Comparison of ENCODE assay signal across 13 cellular contexts in genomic region chr12:104680506-104680905, GRCh38.
DNase-seq lines count a peak whose midpoint lies in the region; ATAC-seq and TF ChIP-seq lines count a peak whose summit lies in the region.
"Had no signal": no experiment of that assay in that cellular context is flagged by ENCODE, and none has a peak within 500 bp of the region (broad histone marks: within the 10 kb centered on the region; RNA-seq: fewer than 3 reads in every experiment).

No MANE protein-coding gene starts in this region.

- H3K27ac Mint-ChIP-seq in CD8-positive, alpha-beta memory T cell: peak overlapping the region in 7 of 8 donors; percentile 25 to 80 (median 52)
- H3K27ac Mint-ChIP-seq in activated B cell treated with CpG ODN at 0.5 μM for 24 hours: peak overlapping the region; percentile 70
- H3K27ac Mint-ChIP-seq in memory B cell: peak overlapping the region; percentile 18

- H3K4me1 ChIP-seq in BLaER1 treated with 17β-estradiol and CSF1 and Interleukin-3, amounts not matched to agents 10 nM and 100 nM: peaks cover 83 to 100% (median 99%) of the 10 kb centered on the region in 10 experiments
- peaks cover 51% of the 10 kb centered on the region for H3K4me1 ChIP-seq in CD8-positive, alpha-beta memory T cell (ENCODE audit: insufficient read depth, low read length)
- H3K4me1 ChIP-seq: SJSA1 had no signal

- CTCF ChIA-PET in CD8-positive, alpha-beta memory T cell (lab: Charles Lee): no interaction called here
- CTCF ChIA-PET in activated B cell treated with CpG ODN at 0.5 μM for 24 hours (lab: Charles Lee): interaction anchor here (1.0 to 2.6 kb wide), 3 partner anchors 14 to 372 kb away, joined by 3 to 15 read pairs (median 3); no protein-coding TSS in a partner anchor

- no peaks in the 10 kb centered on the region for H3K27me3 Mint-ChIP-seq in CD8-positive, alpha-beta memory T cell
- no peaks in the 10 kb centered on the region for H3K27me3 Mint-ChIP-seq in activated B cell treated with CpG ODN at 0.5 μM for 24 hours
- H3K27me3 Mint-ChIP-seq in memory B cell: no peaks in the 10 kb centered on the region

- H4K20me1 ChIP-seq in BLaER1 treated with 17β-estradiol and CSF1 and Interleukin-3, amounts not matched to agents 10 nM and 100 nM: peaks cover 0 to 65% (median 0%) of the 10 kb centered on the region in 11 experiments; a peak in 6 of 22 replicates

- DNase-seq in CD8-positive, alpha-beta memory T cell: no peak
- DNase-seq in activated B cell treated with CpG ODN at 0.5 μM for 24 hours: no peak
- DNase-seq in memory B cell (ENCODE audit: low spot score in 2 of 2): no peak
- DNase-seq in NCI-H748 (lab: John Stamatoyannopoulos, UW; ENCODE audit: unreplicated experiment): no peak
- no peak for DNase-seq in activated CD4-positive, CD25-positive, alpha-beta regulatory T cell (lab: John Stamatoyannopoulos, UW)
- DNase-seq in amniotic stem cell (lab: John Stamatoyannopoulos, UW): no peak
- DNase-seq: H9, islet precursor cell, NCI-H1417 treated with DMSO at 0.1 percent for 48 hours had no signal

- peaks cover 0 to 3% (median 0%) of the 10 kb centered on the region in 3 donors for H3K36me3 Mint-ChIP-seq in CD8-positive, alpha-beta memory T cell
- H3K36me3 Mint-ChIP-seq in activated B cell treated with CpG ODN at 0.5 μM for 24 hours (ENCODE audit: low read depth): peaks cover 3% of the 10 kb centered on the region
- peaks cover 5% of the 10 kb centered on the region for H3K36me3 Mint-ChIP-seq in memory B cell

- no peaks in the 10 kb centered on the region for H3K9me3 Mint-ChIP-seq in CD8-positive, alpha-beta memory T cell
- no peaks in the 10 kb centered on the region for H3K9me3 Mint-ChIP-seq in activated B cell treated with CpG ODN at 0.5 μM for 24 hours
- H3K9me3 Mint-ChIP-seq in memory B cell: no peaks in the 10 kb centered on the region
- H3K9me3 Mint-ChIP-seq: H9 had no signal

- H3K27ac ChIP-seq in BLaER1 treated with 17β-estradiol and CSF1 and Interleukin-3, amounts not matched to agents 10 nM and 100 nM: peak overlapping the region in 10 of 11 experiments; percentile 22 to 96 (median 91); a peak in 17 of 22 replicates
- no peak overlapping the region for H3K27ac ChIP-seq in CD8-positive, alpha-beta memory T cell (ENCODE audit: low read depth, low read length)
- H3K27ac ChIP-seq: right atrium auricular region, SJSA1, VCaP had no signal

- POLR2A ChIA-PET in CD8-positive, alpha-beta memory T cell (lab: Charles Lee): no interaction called here
- POLR2A ChIA-PET in activated B cell treated with CpG ODN at 0.5 μM for 24 hours (lab: Charles Lee): interaction anchor here (0.9 to 1.4 kb wide), 3 partner anchors 8 to 221 kb away, joined by 3 to 6 read pairs (median 3); no protein-coding TSS in a partner anchor

- H3K9ac ChIP-seq in BLaER1 treated with 17β-estradiol and CSF1 and Interleukin-3, amounts not matched to agents 10 nM and 100 nM: peak overlapping the region in 8 of 11 experiments; percentile 11 to 71 (median 34); a peak in 8 of 22 replicates

- no peak for TF ChIP-seq CTCF in activated B cell treated with CpG ODN at 0.5 μM for 24 hours (IDR thresholded peaks at IDR 0.05)

- H3K4me3 ChIP-seq in BLaER1 treated with 17β-estradiol and CSF1 and Interleukin-3, amounts not matched to agents 10 nM and 100 nM: no peak overlapping the region
- H3K4me3 ChIP-seq in CD8-positive, alpha-beta memory T cell (ENCODE audit: low read length): no peak overlapping the region
- H3K4me3 ChIP-seq: right atrium auricular region, SJSA1 had no signal

- peaks cover 0 to 18% (median 2%) of the 10 kb centered on the region in 11 experiments; a peak in 2 of 22 replicates for H3K36me3 ChIP-seq in BLaER1 treated with 17β-estradiol and CSF1 and Interleukin-3, amounts not matched to agents 10 nM and 100 nM
- H3K36me3 ChIP-seq in CD8-positive, alpha-beta memory T cell (ENCODE audit: insufficient read depth, low read length): no peaks in the 10 kb centered on the region
- H3K36me3 ChIP-seq: right atrium auricular region, SJSA1 had no signal

- intact Hi-C loops in activated B cell treated with CpG ODN at 0.5 μM for 24 hours (cut with micrococcal nuclease): loop anchor here (1.0 to 5.0 kb wide), 7 partner anchors 42 to 427 kb away; partner anchors contain the start of gene WASHC4

- H3K9me3 ChIP-seq in BLaER1 treated with 17β-estradiol and CSF1 and Interleukin-3, amounts not matched to agents 10 nM and 100 nM (replicated peaks in 1 of 11): peaks cover 0 to 7% (median 0%) of the 10 kb centered on the region in 11 experiments; a peak in 2 of 22 replicates
- H3K9me3 ChIP-seq in CD8-positive, alpha-beta memory T cell (ENCODE audit: low read length): no peaks in the 10 kb centered on the region
- H3K9me3 ChIP-seq: right atrium auricular region, SJSA1 had no signal

- peaks cover 72 to 94% (median 88%) of the 10 kb centered on the region in 3 donors for H3K4me1 Mint-ChIP-seq in CD8-positive, alpha-beta memory T cell
- peaks cover 88% of the 10 kb centered on the region for H3K4me1 Mint-ChIP-seq in activated B cell treated with CpG ODN at 0.5 μM for 24 hours
- peaks cover 54% of the 10 kb centered on the region for H3K4me1 Mint-ChIP-seq in memory B cell

- H3K27me3 ChIP-seq in BLaER1 treated with 17β-estradiol and CSF1 and Interleukin-3, amounts not matched to agents 10 nM and 100 nM: no peaks in the 10 kb centered on the region
- no peaks in the 10 kb centered on the region for H3K27me3 ChIP-seq in CD8-positive, alpha-beta memory T cell (ENCODE audit: insufficient read depth, low read length, poor library complexity, severe bottlenecking)
- H3K27me3 ChIP-seq: right atrium auricular region, SJSA1 had no signal

- peak overlapping the region; percentile 75 to 95 (median 86) for H3K4me2 ChIP-seq in BLaER1 treated with 17β-estradiol and CSF1 and Interleukin-3, amounts not matched to agents 10 nM and 100 nM

- peak overlapping the region in 2 of 7 donors; percentile 12 to 75 for H3K4me3 Mint-ChIP-seq in CD8-positive, alpha-beta memory T cell
- H3K4me3 Mint-ChIP-seq in activated B cell treated with CpG ODN at 0.5 μM for 24 hours (no peak overlapping the region), memory B cell (no peak overlapping the region)
- H3K4me3 Mint-ChIP-seq: H9 had no signal

- ATAC-seq in activated B cell treated with CpG ODN at 0.5 μM for 24 hours (ENCODE audit: low read depth) (no peak), memory B cell (ENCODE audit: low read depth) (no peak)

Comparison
In these comparisons a context has a peak if more than half of its experiments do, and no peak if none do; other contexts are left out.
1. H3K27ac Mint-ChIP-seq: peak in every context shown above with its lines; median percentile 70 in activated B cell treated with CpG ODN at 0.5 μM for 24 hours; 52 in CD8-positive, alpha-beta memory T cell; 18 in memory B cell.